ENCODE assay signal across 14 cellular contexts in the genomic region with DNA sequence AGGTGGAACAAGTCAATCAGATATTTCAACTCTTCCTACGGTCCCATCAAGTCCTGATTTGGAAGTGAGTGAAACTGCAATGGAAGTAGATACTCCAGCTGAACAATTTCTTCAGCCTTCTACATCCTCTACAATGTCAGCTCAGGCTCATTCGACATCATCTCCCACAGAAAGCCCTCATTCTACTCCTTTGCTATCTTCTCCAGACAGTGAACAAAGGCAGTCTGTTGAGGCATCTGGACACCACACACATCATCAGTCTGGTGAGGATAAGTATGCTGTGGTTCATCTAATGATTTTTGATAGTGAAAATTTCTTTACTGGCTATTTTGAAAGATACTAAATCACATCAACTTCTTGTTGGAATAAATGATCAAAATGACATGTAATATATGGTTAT.
DNase-seq lines count a peak whose midpoint lies in the region; ATAC-seq, FAIRE-seq and TF ChIP-seq lines count a peak whose summit lies in the region.
"Had no signal": no experiment of that assay in that cellular context is flagged by ENCODE, and none has a peak within 500 bp of the region (broad histone marks: within the 10 kb centered on the region; RNA-seq: fewer than 3 reads in every experiment).

No MANE protein-coding gene starts in this region.

- FAIRE-seq in D721Med (lab: Jason Lieb, UNC): peak; percentile 95

- no peak for TF ChIP-seq CTCF in D721Med (IDR thresholded peaks at IDR 0.05; ENCODE audit: insufficient read depth, missing control alignments)

- no peak for DNase-seq in D721Med (ENCODE audit: insufficient read length, low spot score)
- DNase-seq in OCI-M1 (lab: John Stamatoyannopoulos, UW): peak; percentile 56
- peak; percentile 82 for DNase-seq in foreskin melanocyte
- peak; percentile 34 for DNase-seq in putamen (ENCODE audit: low spot score)
- no peak for DNase-seq in NCI-H510A (lab: John Stamatoyannopoulos, UW)
- DNase-seq: Calu3; CD4-positive, CD25-positive, alpha-beta regulatory T cell; DMS79 treated with DMSO at 0.1 percent for 48 hours; GM23248; NCI-H1417 treated with DMSO at 0.1 percent for 48 hours; NCI-H2081; NCI-H524 had no signal

- ATAC-seq in GM18519 (IDR thresholded peaks at IDR 0.05; ENCODE audit: low FRiP score, unreplicated experiment): no peak
- ATAC-seq in GM19351 (IDR thresholded peaks at IDR 0.05; ENCODE audit: unreplicated experiment): no peak

Comparison
In these comparisons a context has a peak if more than half of its experiments do, and no peak if none do; other contexts are left out.
1. DNase-seq: peak in OCI-M1 (single experiment), foreskin melanocyte (single experiment) and putamen (single experiment); none in D721Med (single experiment) and NCI-H510A (single experiment).